In the genomic region with DNA sequence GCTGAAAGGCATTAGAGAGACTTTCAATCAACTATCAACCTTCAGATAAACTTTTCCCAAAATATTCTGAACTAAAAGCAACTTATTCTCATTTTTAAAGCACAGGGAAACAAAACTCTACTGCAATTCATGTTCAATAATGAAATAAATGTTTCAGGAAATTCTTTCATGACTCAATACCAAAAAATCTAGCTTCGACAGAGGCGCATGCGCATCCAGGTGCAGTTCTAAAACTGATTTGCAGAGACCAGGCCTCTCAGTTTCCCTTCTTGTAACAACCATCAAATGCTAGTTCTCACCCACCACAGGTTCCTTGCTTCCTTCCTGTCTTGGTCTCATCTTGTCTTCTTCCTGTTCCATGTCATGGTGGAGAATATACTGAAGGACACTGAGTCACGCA, we compare ENCODE assay signal across 1 cellular context.
TF ChIP-seq lines count a peak whose summit lies in the region.

No MANE protein-coding gene starts in this region.

TF ChIP-seq in GM23338, 12 proteins besides CTCF, POLR2A, EP300 and RAD21 (continued from another document):
- TF ChIP-seq, protein P1, sequence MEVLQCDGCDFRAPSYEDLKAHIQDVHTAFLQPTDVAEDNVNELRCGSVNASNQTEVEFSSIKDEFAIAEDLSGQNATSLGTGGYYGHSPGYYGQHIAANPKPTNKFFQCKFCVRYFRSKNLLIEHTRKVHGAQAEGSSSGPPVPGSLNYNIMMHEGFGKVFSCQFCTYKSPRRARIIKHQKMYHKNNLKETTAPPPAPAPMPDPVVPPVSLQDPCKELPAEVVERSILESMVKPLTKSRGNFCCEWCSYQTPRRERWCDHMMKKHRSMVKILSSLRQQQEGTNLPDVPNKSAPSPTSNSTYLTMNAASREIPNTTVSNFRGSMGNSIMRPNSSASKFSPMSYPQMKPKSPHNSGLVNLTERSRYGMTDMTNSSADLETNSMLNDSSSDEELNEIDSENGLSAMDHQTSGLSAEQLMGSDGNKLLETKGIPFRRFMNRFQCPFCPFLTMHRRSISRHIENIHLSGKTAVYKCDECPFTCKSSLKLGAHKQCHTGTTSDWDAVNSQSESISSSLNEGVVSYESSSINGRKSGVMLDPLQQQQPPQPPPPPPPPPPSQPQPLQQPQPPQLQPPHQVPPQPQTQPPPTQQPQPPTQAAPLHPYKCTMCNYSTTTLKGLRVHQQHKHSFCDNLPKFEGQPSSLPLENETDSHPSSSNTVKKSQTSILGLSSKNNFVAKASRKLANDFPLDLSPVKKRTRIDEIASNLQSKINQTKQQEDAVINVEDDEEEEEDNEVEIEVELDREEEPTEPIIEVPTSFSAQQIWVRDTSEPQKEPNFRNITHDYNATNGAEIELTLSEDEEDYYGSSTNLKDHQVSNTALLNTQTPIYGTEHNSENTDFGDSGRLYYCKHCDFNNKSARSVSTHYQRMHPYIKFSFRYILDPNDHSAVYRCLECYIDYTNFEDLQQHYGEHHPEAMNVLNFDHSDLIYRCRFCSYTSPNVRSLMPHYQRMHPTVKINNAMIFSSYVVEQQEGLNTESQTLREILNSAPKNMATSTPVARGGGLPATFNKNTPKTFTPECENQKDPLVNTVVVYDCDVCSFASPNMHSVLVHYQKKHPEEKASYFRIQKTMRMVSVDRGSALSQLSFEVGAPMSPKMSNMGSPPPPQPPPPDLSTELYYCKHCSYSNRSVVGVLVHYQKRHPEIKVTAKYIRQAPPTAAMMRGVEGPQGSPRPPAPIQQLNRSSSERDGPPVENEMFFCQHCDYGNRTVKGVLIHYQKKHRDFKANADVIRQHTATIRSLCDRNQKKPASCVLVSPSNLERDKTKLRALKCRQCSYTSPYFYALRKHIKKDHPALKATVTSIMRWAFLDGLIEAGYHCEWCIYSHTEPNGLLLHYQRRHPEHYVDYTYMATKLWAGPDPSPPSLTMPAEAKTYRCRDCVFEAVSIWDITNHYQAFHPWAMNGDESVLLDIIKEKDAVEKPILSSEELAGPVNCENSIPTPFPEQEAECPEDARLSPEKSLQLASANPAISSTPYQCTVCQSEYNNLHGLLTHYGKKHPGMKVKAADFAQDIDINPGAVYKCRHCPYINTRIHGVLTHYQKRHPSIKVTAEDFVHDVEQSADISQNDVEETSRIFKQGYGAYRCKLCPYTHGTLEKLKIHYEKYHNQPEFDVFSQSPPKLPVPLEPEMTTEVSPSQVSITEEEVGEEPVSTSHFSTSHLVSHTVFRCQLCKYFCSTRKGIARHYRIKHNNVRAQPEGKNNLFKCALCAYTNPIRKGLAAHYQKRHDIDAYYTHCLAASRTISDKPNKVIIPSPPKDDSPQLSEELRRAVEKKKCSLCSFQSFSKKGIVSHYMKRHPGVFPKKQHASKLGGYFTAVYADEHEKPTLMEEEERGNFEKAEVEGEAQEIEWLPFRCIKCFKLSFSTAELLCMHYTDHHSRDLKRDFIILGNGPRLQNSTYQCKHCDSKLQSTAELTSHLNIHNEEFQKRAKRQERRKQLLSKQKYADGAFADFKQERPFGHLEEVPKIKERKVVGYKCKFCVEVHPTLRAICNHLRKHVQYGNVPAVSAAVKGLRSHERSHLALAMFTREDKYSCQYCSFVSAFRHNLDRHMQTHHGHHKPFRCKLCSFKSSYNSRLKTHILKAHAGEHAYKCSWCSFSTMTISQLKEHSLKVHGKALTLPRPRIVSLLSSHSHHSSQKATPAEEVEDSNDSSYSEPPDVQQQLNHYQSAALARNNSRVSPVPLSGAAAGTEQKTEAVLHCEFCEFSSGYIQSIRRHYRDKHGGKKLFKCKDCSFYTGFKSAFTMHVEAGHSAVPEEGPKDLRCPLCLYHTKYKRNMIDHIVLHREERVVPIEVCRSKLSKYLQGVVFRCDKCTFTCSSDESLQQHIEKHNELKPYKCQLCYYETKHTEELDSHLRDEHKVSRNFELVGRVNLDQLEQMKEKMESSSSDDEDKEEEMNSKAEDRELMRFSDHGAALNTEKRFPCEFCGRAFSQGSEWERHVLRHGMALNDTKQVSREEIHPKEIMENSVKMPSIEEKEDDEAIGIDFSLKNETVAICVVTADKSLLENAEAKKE (CRISPR knock-in tag; IDR thresholded peaks at IDR 0.05) = no peak
